8 cellular contexts compared by ENCODE assay signal in genomic region chr12:51326762-51327439, GRCh38. TPM values are rescaled to one million over a fixed set of nuclear protein-coding genes. Genes with fewer than 3 reads are reported as not detected.
DNase-seq lines count a peak whose midpoint lies in the region; ATAC-seq and TF ChIP-seq lines count a peak whose summit lies in the region.

No MANE protein-coding gene starts in this region.

- TF ChIP-seq EP300 in Ishikawa (IDR thresholded peaks at IDR 0.05; ENCODE audit: borderline replicate concordance), result no peak

- peaks cover 6 to 9% of the 10 kb centered on the region in 2 donors for H3K36me3 Mint-ChIP-seq in activated naive CD4-positive, alpha-beta T cell treated with anti-CD3 and anti-CD28 coated beads, Interleukin-2, amount 50 U/mL, for 72 hours

- H3K9me3 ChIP-seq in aorta (ENCODE audit: control insufficient read depth, low read length), result no peaks in the 10 kb centered on the region

- peak; percentile 46 for ATAC-seq in GM19023 (IDR thresholded peaks at IDR 0.05; ENCODE audit: unreplicated experiment)
- no peak for ATAC-seq in activated naive CD4-positive, alpha-beta T cell treated with anti-CD3 and anti-CD28 coated beads, Interleukin-2, amount 50 U/mL, for 72 hours
- peak; percentile 59 for ATAC-seq in aorta (ENCODE audit: low FRiP score)

- H3K9me3 Mint-ChIP-seq in activated naive CD4-positive, alpha-beta T cell treated with anti-CD3 and anti-CD28 coated beads, Interleukin-2, amount 50 U/mL, for 72 hours, result no peaks in the 10 kb centered on the region

- intact Hi-C loops in aorta (cut with DNase I), result no loop called here

- peak overlapping the region; percentile 85 to 92 for H3K27ac Mint-ChIP-seq in activated naive CD4-positive, alpha-beta T cell treated with anti-CD3 and anti-CD28 coated beads, Interleukin-2, amount 50 U/mL, for 72 hours

- no peaks in the 10 kb centered on the region for H3K36me3 ChIP-seq in aorta (ENCODE audit: control insufficient read depth in 1 of 2, insufficient read depth in 2 of 2, low read length in 1 of 2)

- H3K4me1 ChIP-seq in aorta (ENCODE audit: control insufficient read depth in 1 of 2, insufficient read depth in 2 of 2, low read length in 2 of 2), result no peaks in the 10 kb centered on the region

- TF ChIP-seq RAD21 in Ishikawa (IDR thresholded peaks at IDR 0.05; ENCODE audit: low read depth), result no peak

- no peaks in the 10 kb centered on the region for H3K27me3 ChIP-seq in aorta (ENCODE audit: control insufficient read depth in 1 of 2, insufficient read depth in 2 of 2, low read length in 1 of 2)

- H3K27ac ChIP-seq in aorta (ENCODE audit: low read depth in 1 of 2, low read length in 2 of 2), result no peak overlapping the region

- 37 to 40% methylated on average over 7 of the region's 7 CpGs for WGBS in aorta, 2 donors

- DNase-seq in AG08395 (ENCODE audit: low spot score) (peak; percentile 55), kidney tubule cell (ENCODE audit: low spot score) (peak; percentile 12), aorta (peak in 1 of 2 donors; percentile 64), DMS114 treated with DMSO at 0.1 percent for 48 hours (lab: John Stamatoyannopoulos, UW; ENCODE audit: unreplicated experiment) (no peak), retina (no peak)
- DNase-seq in activated naive CD4-positive, alpha-beta T cell treated with anti-CD3 and anti-CD28 coated beads, Interleukin-2, amount 50 U/mL, for 72 hours (ENCODE audit: low spot score in 2 of 2), result no peak

- no peak overlapping the region for H3K4me3 ChIP-seq in aorta (ENCODE audit: low read length in 2 of 2)

TF ChIP-seq in Ishikawa, 13 proteins besides CTCF, POLR2A, EP300 and RAD21:
- TF ChIP-seq YY1 (IDR thresholded peaks at IDR 0.05; ENCODE audit: low read depth) (no peak), TEAD4 (IDR thresholded peaks at IDR 0.05) (peak; percentile 71), FOXM1 (IDR thresholded peaks at IDR 0.05; ENCODE audit: borderline replicate concordance, low read depth) (no peak), CEBPB (IDR thresholded peaks at IDR 0.05) (peak; percentile 94)
TF ChIP-seq in Ishikawa: peak in this region for 2.

RNA-seq across cellular contexts. Expression of gene BIN2, which starts 2.9 kb away (rescaled TPM):
- total RNA-seq in activated naive CD4-positive, alpha-beta T cell treated with anti-CD3 and anti-CD28 coated beads, Interleukin-2, amount 50 U/mL, for 72 hours, result 10 to 100 TPM; 33.8 to 46.3 TPM
- 10 to 100 TPM in 1 of 2 donors, 1 to 10 TPM in 1; 9.4 to 11.7 TPM for total RNA-seq in aorta
- polyA plus RNA-seq in aorta, result 1 to 10 TPM; 1.4 to 4.6 TPM

RNA-seq across cellular contexts. Expression of gene CELA1, which starts 19.6 kb away (rescaled TPM):
- not detected for total RNA-seq in activated naive CD4-positive, alpha-beta T cell treated with anti-CD3 and anti-CD28 coated beads, Interleukin-2, amount 50 U/mL, for 72 hours
- not detected for total RNA-seq in aorta
- not detected for polyA plus RNA-seq in aorta

RNA-seq across cellular contexts. Expression of gene SMAGP, which starts 56.7 kb away (rescaled TPM):
- 1 to 10 TPM in 1 of 2 donors, under 1 TPM in 1; 0.41 to 1.5 TPM for total RNA-seq in activated naive CD4-positive, alpha-beta T cell treated with anti-CD3 and anti-CD28 coated beads, Interleukin-2, amount 50 U/mL, for 72 hours
- total RNA-seq in aorta, result 1 to 10 TPM; 8.4 to 9.3 TPM
- polyA plus RNA-seq in aorta, result 1 to 10 TPM; 4.1 to 4.5 TPM

Comparison
In these comparisons a context has a peak if more than half of its experiments do, and no peak if none do; other contexts are left out.
1. DNase-seq: peak in AG08395 (single experiment) and kidney tubule cell (single experiment); none in activated naive CD4-positive, alpha-beta T cell treated with anti-CD3 and anti-CD28 coated beads, Interleukin-2, amount 50 U/mL, for 72 hours (0 of 2), DMS114 treated with DMSO at 0.1 percent for 48 hours (single experiment) and retina (single experiment).
2. ATAC-seq: peak in GM19023 (single experiment) and aorta (single experiment); none in activated naive CD4-positive, alpha-beta T cell treated with anti-CD3 and anti-CD28 coated beads, Interleukin-2, amount 50 U/mL, for 72 hours (0 of 2).